6 cellular contexts compared by ENCODE assay signal in genomic region chr4:171674781-171675180, GRCh38.
"Had no signal": no experiment of that assay in that cellular context is flagged by ENCODE, and none has a peak within 500 bp of the region (broad histone marks: within the 10 kb centered on the region; RNA-seq: fewer than 3 reads in every experiment).

No MANE protein-coding gene starts in this region.

- DNase-seq: IMR-90, KBM-7, KG1 had no signal

- H3K4me3 ChIP-seq: K562 had no signal

- ATAC-seq: HepG2, K562 had no signal

- H3K27ac ChIP-seq: HL-60 had no signal
